15 cellular contexts compared by ENCODE assay signal in genomic region chr1:33047839-33048305, GRCh38. TPM values are rescaled to one million over a fixed set of nuclear protein-coding genes. Genes with fewer than 3 reads are reported as not detected.
DNase-seq lines count a peak whose midpoint lies in the region; ATAC-seq, FAIRE-seq and TF ChIP-seq lines count a peak whose summit lies in the region.
"Had no signal": no experiment of that assay in that cellular context is flagged by ENCODE, and none has a peak within 500 bp of the region (broad histone marks: within the 10 kb centered on the region; RNA-seq: fewer than 3 reads in every experiment).

No MANE protein-coding gene starts in this region.

- FAIRE-seq in keratinocyte (lab: Jason Lieb, UNC): peak; percentile 73

- TF ChIP-seq CTCF in breast epithelium (IDR thresholded peaks at IDR 0.05) (no peak), keratinocyte (optimal IDR thresholded peaks at IDR 0.05 in 1 of 3, IDR thresholded peaks at IDR 0.05 in 1 of 3, conservative IDR thresholded peaks at IDR 0.05 in 1 of 3; ENCODE audit: extremely low read depth in 1 of 3, insufficient read depth in 2 of 3, low read length in 3 of 3) (no peak), upper lobe of right lung (IDR thresholded peaks at IDR 0.05) (no peak), vagina (IDR thresholded peaks at IDR 0.05) (no peak)

- H3K27me3 ChIP-seq in breast epithelium: no peaks in the 10 kb centered on the region
- no peaks in the 10 kb centered on the region for H3K27me3 ChIP-seq in keratinocyte (ENCODE audit: control insufficient read depth, extremely low read depth, insufficient read depth, low read length)
- H3K27me3 ChIP-seq in upper lobe of right lung: no peaks in the 10 kb centered on the region
- no peaks in the 10 kb centered on the region for H3K27me3 ChIP-seq in vagina

- no peaks in the 10 kb centered on the region for H3K9me1 ChIP-seq in keratinocyte (ENCODE audit: control insufficient read depth, extremely low read depth, insufficient read depth, low read length)

- DNase-seq in HS-5 (ENCODE audit: low read depth) (peak; percentile 15), breast epithelium (ENCODE audit: low spot score in 2 of 2) (no peak), keratinocyte (ENCODE audit: low read depth, low spot score) (no peak), upper lobe of right lung (no peak), vagina (ENCODE audit: extremely low spot score in 2 of 2) (no peak)
- DNase-seq: activated naive CD4-positive, alpha-beta T cell; DMS79; mesendoderm; NCI-H2107; NCI-H69; right cardiac atrium; stimulated activated CD4-positive, alpha-beta T cell treated with anti-CD3 and anti-CD28 coated beads, Interleukin-1b, Interleukin-23, amount 100 ng/mL, for 48 hours had no signal

- no peak overlapping the region for H3K9ac ChIP-seq in keratinocyte (ENCODE audit: control insufficient read depth, extremely low read depth, insufficient read depth, low read length)

- TF ChIP-seq POLR2A in breast epithelium (IDR thresholded peaks at IDR 0.05) (no peak), vagina (IDR thresholded peaks at IDR 0.05) (no peak)

- ATAC-seq in upper lobe of right lung (peak; percentile 62), GM21619 (IDR thresholded peaks at IDR 0.05; ENCODE audit: unreplicated experiment) (no peak), GM19324 (IDR thresholded peaks at IDR 0.05; ENCODE audit: low FRiP score, unreplicated experiment) (no peak)
- ATAC-seq: Panc1, right cardiac atrium had no signal

- intact Hi-C loops in breast epithelium (cut with DNase I; ENCODE audit: low total_unique reads) (no loop called here), upper lobe of right lung (cut with DNase I) (no loop called here), vagina (cut with DNase I) (loop anchor here (10.0 kb wide), 1 partner anchor 113 kb away; no protein-coding TSS in a partner anchor)

- no peaks in the 10 kb centered on the region for H3K79me2 ChIP-seq in keratinocyte (ENCODE audit: control insufficient read depth, insufficient read depth, low read length)

- H3K4me2 ChIP-seq in keratinocyte (ENCODE audit: control insufficient read depth, extremely low read depth, insufficient read depth, low read depth, low read length): peak overlapping the region; percentile 28

- H3K4me1 ChIP-seq in breast epithelium (no peaks in the 10 kb centered on the region), keratinocyte (ENCODE audit: control insufficient read depth, extremely low read depth, insufficient read depth, low read length) (peaks cover 29% of the 10 kb centered on the region), upper lobe of right lung (peaks cover 10% of the 10 kb centered on the region), vagina (no peaks in the 10 kb centered on the region)

- H3K4me3 ChIP-seq in breast epithelium (no peak overlapping the region), keratinocyte (ENCODE audit: control insufficient read depth in 2 of 3, extremely low read depth in 1 of 3, insufficient read depth in 2 of 3, low read depth in 1 of 3, low read length in 3 of 3) (no peak overlapping the region), upper lobe of right lung (no peak overlapping the region), vagina (no peak overlapping the region)

- H3K36me3 ChIP-seq in breast epithelium: no peaks in the 10 kb centered on the region
- H3K36me3 ChIP-seq in keratinocyte (ENCODE audit: control insufficient read depth in 2 of 2, extremely low read depth in 1 of 2, insufficient read depth in 2 of 2, low read length in 2 of 2): no peaks in the 10 kb centered on the region
- no peaks in the 10 kb centered on the region for H3K36me3 ChIP-seq in upper lobe of right lung
- H3K36me3 ChIP-seq in vagina: no peaks in the 10 kb centered on the region

- H2AFZ ChIP-seq in keratinocyte (ENCODE audit: control insufficient read depth, low read length): no peak overlapping the region

- dilution Hi-C loops in keratinocyte (cut with MboI; ENCODE audit: extremely low pct_ligation_motif_present, low sequenced_read_pairs): no loop called here

- H3K27ac ChIP-seq in breast epithelium: peak overlapping the region; percentile 5 to 8
- H3K27ac ChIP-seq in keratinocyte (ENCODE audit: control insufficient read depth, insufficient read depth, low read length): peak overlapping the region; percentile 40
- H3K27ac ChIP-seq in upper lobe of right lung: no peak overlapping the region
- H3K27ac ChIP-seq in vagina: no peak overlapping the region

- no peaks in the 10 kb centered on the region for H3K9me3 ChIP-seq in breast epithelium
- no peaks in the 10 kb centered on the region for H3K9me3 ChIP-seq in keratinocyte (ENCODE audit: control insufficient read depth, low read depth, low read length)
- H3K9me3 ChIP-seq in upper lobe of right lung: no peaks in the 10 kb centered on the region
- no peaks in the 10 kb centered on the region for H3K9me3 ChIP-seq in vagina

- no peaks in the 10 kb centered on the region for H4K20me1 ChIP-seq in keratinocyte (ENCODE audit: control insufficient read depth, extremely low read depth, insufficient read depth, low read length)

RNA-seq across cellular contexts. Expression of gene AK2, which starts 11.2 kb away (rescaled TPM):
- total RNA-seq in breast epithelium (100 to 1,000 TPM; 124 to 483 (median 280) TPM), upper lobe of right lung (106 TPM), vagina (118 TPM)
- polyA plus RNA-seq in keratinocyte: 193 to 258 TPM (median 256 TPM) in 3 replicates
- polyA plus RNA-seq in keratinocyte (2011; ENCODE audit: low read depth): 68.5 TPM
- 240 and 263 TPM in 2 replicates for polyA plus RNA-seq in keratinocyte (2011; cell fraction: cytosol; rRNA removed)
- 231 and 290 TPM in 2 replicates for polyA plus RNA-seq in keratinocyte (2011; cell fraction: nucleus; rRNA removed)
- polyA plus RNA-seq in keratinocyte (2012; ENCODE audit: low replicate concordance): 163 and 201 TPM in 2 replicates
- 43.8 to 97.5 TPM (median 91.4 TPM) in 3 replicates for polyA minus RNA-seq in keratinocyte
- 123 TPM for polyA minus RNA-seq in keratinocyte (2011; cell fraction: cytosol; rRNA and poly(A)+ RNA removed)
- 36.0 and 67.2 TPM in 2 replicates for polyA minus RNA-seq in keratinocyte (2011; cell fraction: nucleus; rRNA and poly(A)+ RNA removed)

RNA-seq across cellular contexts. Expression of gene AZIN2, which starts 33.1 kb away (rescaled TPM):
- total RNA-seq in breast epithelium (10 to 100 TPM in 1 of 3 donors, 1 to 10 TPM in 2; 1.9 to 11.8 (median 7.9) TPM), upper lobe of right lung (2.3 TPM), vagina (7.9 TPM)
- polyA plus RNA-seq in keratinocyte: 5.9 to 9.1 TPM (median 6.7 TPM) in 3 replicates
- polyA plus RNA-seq in keratinocyte (2011; ENCODE audit: low read depth): 1.1 TPM
- polyA plus RNA-seq in keratinocyte (2011; cell fraction: cytosol; rRNA removed): 4.0 and 7.1 TPM in 2 replicates
- 15.5 and 24.5 TPM in 2 replicates for polyA plus RNA-seq in keratinocyte (2011; cell fraction: nucleus; rRNA removed)
- 2.9 and 5.1 TPM in 2 replicates for polyA plus RNA-seq in keratinocyte (2012; ENCODE audit: low replicate concordance)
- 3.2 to 8.6 TPM (median 8.3 TPM) in 3 replicates for polyA minus RNA-seq in keratinocyte
- 10.0 TPM for polyA minus RNA-seq in keratinocyte (2011; cell fraction: cytosol; rRNA and poly(A)+ RNA removed)
- polyA minus RNA-seq in keratinocyte (2011; cell fraction: nucleus; rRNA and poly(A)+ RNA removed): 8.8 and 15.8 TPM in 2 replicates

Comparison
In these comparisons a context has a peak if more than half of its experiments do, and no peak if none do; other contexts are left out.
1. H3K27ac ChIP-seq: peak in breast epithelium (2 of 2) and keratinocyte (single experiment); none in upper lobe of right lung (single experiment) and vagina (single experiment).